9 cellular contexts compared by ENCODE assay signal in the genomic region with DNA sequence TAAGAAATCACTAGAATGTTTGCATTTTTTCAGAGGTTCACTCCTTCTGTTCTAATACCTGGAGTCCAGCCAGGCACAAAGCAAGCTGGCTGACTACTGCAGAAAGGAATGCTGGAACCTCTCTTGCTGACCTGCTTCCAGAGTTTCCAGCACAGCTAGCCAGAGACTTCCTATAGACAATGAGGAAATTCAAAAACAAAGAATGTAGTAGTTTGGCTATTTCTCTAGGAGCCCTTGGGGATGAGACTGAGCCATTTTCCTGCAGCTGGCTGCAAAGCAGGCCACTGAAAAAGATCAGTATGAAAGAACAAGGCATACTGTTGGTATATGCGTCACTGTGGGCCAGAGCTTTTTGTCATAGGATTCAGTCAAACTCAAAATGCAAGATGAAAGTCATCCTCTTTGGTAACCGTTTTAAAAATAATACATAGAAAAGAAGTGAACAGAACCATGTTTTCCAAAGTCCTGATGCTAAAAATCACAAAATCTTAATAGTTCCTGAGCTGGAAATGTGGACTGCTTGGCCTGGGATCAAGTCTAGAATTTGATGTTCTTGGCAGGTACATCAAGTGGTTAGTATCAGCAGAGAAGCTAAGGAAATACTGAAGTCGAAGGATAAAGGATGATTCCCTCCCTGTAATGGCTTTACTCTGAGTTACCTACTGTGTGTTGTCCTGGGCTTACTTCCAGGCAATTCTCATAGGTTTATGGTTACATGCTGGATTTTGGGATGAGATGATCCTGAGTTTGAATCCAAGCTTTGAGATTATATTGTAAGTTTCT. TPM values are rescaled to one million over a fixed set of nuclear protein-coding genes. Genes with fewer than 3 reads are reported as not detected.
A peak's percentile ranks its signal among the peaks of the same experiment; 100 is the strongest.
DNase-seq lines count a peak whose midpoint lies in the region; ATAC-seq and TF ChIP-seq lines count a peak whose summit lies in the region.
"Had no signal": no experiment of that assay in that cellular context is flagged by ENCODE, and none has a peak within 500 bp of the region (broad histone marks: within the 10 kb centered on the region; RNA-seq: fewer than 3 reads in every experiment).

No MANE protein-coding gene starts in this region.

- intact Hi-C loops in dorsolateral prefrontal cortex (cut with DNase I) (no loop called here), lower lobe of right lung (cut with DNase I) (no loop called here), natural killer cell (cut with micrococcal nuclease) (no loop called here)

- H3K27me3 Mint-ChIP-seq in natural killer cell (ENCODE audit: low read depth in 2 of 2): peaks cover 0 to 11% of the 10 kb centered on the region in 2 donors

- H3K27ac ChIP-seq in dorsolateral prefrontal cortex (peak overlapping the region in 57 of 59 donors; percentile 20 to 91 (median 76)), lower lobe of right lung (peak overlapping the region; percentile 31), upper lobe of left lung (peak overlapping the region in 3 of 4 donors; percentile 48 to 57 (median 51))

- no peak overlapping the region for H3K4me3 Mint-ChIP-seq in natural killer cell

- no peak for TF ChIP-seq EP300 in upper lobe of left lung (IDR thresholded peaks at IDR 0.05)

- no peak overlapping the region for H3K27ac Mint-ChIP-seq in natural killer cell

- TF ChIP-seq POLR2A in upper lobe of left lung (IDR thresholded peaks at IDR 0.05): no peak

- H3K4me1 Mint-ChIP-seq in natural killer cell: no peaks in the 10 kb centered on the region

- H3K4me3 ChIP-seq in dorsolateral prefrontal cortex: peak overlapping the region in 8 of 59 donors; percentile 0 to 24 (median 7)
- H3K4me3 ChIP-seq in lower lobe of right lung: no peak overlapping the region
- no peak overlapping the region for H3K4me3 ChIP-seq in upper lobe of left lung

- H3K4me1 ChIP-seq in lower lobe of right lung (peaks cover 15% of the 10 kb centered on the region), upper lobe of left lung (peaks cover 3 to 12% (median 7%) of the 10 kb centered on the region in 4 donors)

- no peaks in the 10 kb centered on the region for H3K9me3 ChIP-seq in lower lobe of right lung
- H3K9me3 ChIP-seq in upper lobe of left lung: no peaks in the 10 kb centered on the region

- DNase-seq in M059J (ENCODE audit: low read depth): peak; percentile 97
- peak in 4 of 10 donors; percentile 21 to 48 (median 40) for DNase-seq in dorsolateral prefrontal cortex
- peak; percentile 41 for DNase-seq in lower lobe of right lung
- DNase-seq in upper lobe of left lung: peak in 1 of 2 donors; percentile 73
- DNase-seq in activated gamma-delta T cell treated with Interleukin-2 at 50 U/mL for 16 hours: no peak
- no peak for DNase-seq in natural killer cell

- TF ChIP-seq CTCF in dorsolateral prefrontal cortex (IDR thresholded peaks at IDR 0.05 in 54 of 56, conservative IDR thresholded peaks at IDR 0.05 in 2 of 56; ENCODE audit: low read depth in 1 of 56, partially characterized antibody in 56 of 56) (no peak), lower lobe of right lung (IDR thresholded peaks at IDR 0.05) (no peak), upper lobe of left lung (IDR thresholded peaks at IDR 0.05) (no peak), natural killer cell (IDR thresholded peaks at IDR 0.05) (no peak)

- H3K27me3 ChIP-seq in dorsolateral prefrontal cortex: no peaks in the 10 kb centered on the region
- H3K27me3 ChIP-seq in lower lobe of right lung (ENCODE audit: low read depth): no peaks in the 10 kb centered on the region
- no peaks in the 10 kb centered on the region for H3K27me3 ChIP-seq in upper lobe of left lung

- WGBS in upper lobe of left lung, 2 donors: 55 to 60% methylated on average over 3 of the region's 3 CpGs

- H3K36me3 ChIP-seq in lower lobe of right lung: no peaks in the 10 kb centered on the region
- no peaks in the 10 kb centered on the region for H3K36me3 ChIP-seq in upper lobe of left lung

- ATAC-seq in lower lobe of right lung (peak; percentile 82 to 96), upper lobe of left lung (ENCODE audit: low FRiP score in 2 of 2) (peak; percentile 81 to 88), GM21515 (IDR thresholded peaks at IDR 0.05; ENCODE audit: unreplicated experiment) (no peak), GM19035 (IDR thresholded peaks at IDR 0.05; ENCODE audit: unreplicated experiment) (no peak), natural killer cell (no peak)
- ATAC-seq: HCT116 had no signal

- no peaks in the 10 kb centered on the region for H3K36me3 Mint-ChIP-seq in natural killer cell

- no peaks in the 10 kb centered on the region for H3K9me3 Mint-ChIP-seq in natural killer cell

RNA-seq across cellular contexts. Expression of a gene that starts 9.0 kb away (rescaled TPM):
- total RNA-seq in M059J (2014; rRNA removed; shearing (Covaris generic)): 26.3 and 40.3 TPM in 2 replicates
- total RNA-seq in dorsolateral prefrontal cortex (10 to 100 TPM in 117 of 120 experiments, 1 to 10 TPM in 3; 7.3 to 35.4 (median 16.0) TPM), lower lobe of right lung (11.1 TPM), upper lobe of left lung (10 to 100 TPM in 3 of 6 donors, 1 to 10 TPM in 3; 6.5 to 15.0 (median 10.1) TPM), natural killer cell (under 1 TPM; 0.11 to 0.38 (median 0.12) TPM)

Comparison
In these comparisons a context has a peak if more than half of its experiments do, and no peak if none do; other contexts are left out.
1. DNase-seq: peak in M059J (single experiment) and lower lobe of right lung (single experiment); none in activated gamma-delta T cell treated with Interleukin-2 at 50 U/mL for 16 hours (single experiment) and natural killer cell (single experiment).
2. ATAC-seq: peak in lower lobe of right lung (2 of 2) and upper lobe of left lung (2 of 2); none in GM21515 (single experiment), GM19035 (single experiment) and natural killer cell (0 of 3).
3. Peak in every context shown above with its lines, with median percentiles within 50 percentile points of each other: H3K27ac ChIP-seq.